9 cellular contexts compared by ENCODE assay signal in the genomic region with DNA sequence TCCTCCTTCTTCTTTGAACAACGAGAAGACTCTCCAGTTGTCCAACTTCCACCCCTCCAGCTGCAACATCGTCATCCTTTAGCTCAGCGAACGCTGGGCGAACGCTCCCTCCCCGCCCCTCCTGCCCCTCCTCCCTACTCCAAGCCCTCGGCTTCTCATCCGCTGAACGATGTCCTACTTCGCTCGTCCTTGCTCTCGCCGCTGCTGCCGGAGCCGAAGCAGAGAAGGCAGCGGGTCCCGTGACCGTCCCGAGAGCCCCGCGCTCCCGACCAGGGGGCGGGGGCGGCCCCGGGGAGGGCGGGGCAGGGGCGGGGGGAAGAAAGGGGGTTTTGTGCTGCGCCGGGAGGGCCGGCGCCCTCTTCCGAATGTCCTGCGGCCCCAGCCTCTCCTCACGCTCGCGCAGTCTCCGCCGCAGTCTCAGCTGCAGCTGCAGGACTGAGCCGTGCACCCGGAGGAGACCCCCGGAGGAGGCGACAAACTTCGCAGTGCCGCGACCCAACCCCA. TPM values are rescaled to one million over a fixed set of nuclear protein-coding genes. Genes with fewer than 3 reads are reported as not detected.
DNase-seq lines count a peak whose midpoint lies in the region; ATAC-seq and TF ChIP-seq lines count a peak whose summit lies in the region.
"Had no signal": no experiment of that assay in that cellular context is flagged by ENCODE, and none has a peak within 500 bp of the region (broad histone marks: within the 10 kb centered on the region; RNA-seq: fewer than 3 reads in every experiment).

A gene with protein sequence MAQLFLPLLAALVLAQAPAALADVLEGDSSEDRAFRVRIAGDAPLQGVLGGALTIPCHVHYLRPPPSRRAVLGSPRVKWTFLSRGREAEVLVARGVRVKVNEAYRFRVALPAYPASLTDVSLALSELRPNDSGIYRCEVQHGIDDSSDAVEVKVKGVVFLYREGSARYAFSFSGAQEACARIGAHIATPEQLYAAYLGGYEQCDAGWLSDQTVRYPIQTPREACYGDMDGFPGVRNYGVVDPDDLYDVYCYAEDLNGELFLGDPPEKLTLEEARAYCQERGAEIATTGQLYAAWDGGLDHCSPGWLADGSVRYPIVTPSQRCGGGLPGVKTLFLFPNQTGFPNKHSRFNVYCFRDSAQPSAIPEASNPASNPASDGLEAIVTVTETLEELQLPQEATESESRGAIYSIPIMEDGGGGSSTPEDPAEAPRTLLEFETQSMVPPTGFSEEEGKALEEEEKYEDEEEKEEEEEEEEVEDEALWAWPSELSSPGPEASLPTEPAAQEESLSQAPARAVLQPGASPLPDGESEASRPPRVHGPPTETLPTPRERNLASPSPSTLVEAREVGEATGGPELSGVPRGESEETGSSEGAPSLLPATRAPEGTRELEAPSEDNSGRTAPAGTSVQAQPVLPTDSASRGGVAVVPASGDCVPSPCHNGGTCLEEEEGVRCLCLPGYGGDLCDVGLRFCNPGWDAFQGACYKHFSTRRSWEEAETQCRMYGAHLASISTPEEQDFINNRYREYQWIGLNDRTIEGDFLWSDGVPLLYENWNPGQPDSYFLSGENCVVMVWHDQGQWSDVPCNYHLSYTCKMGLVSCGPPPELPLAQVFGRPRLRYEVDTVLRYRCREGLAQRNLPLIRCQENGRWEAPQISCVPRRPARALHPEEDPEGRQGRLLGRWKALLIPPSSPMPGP (plus strand): TSS at position 357 of the 504 bp plus-strand sequence. CDS start 3,938 bp downstream, outside the sequence.

- TF ChIP-seq CTCF in foreskin keratinocyte (conservative IDR thresholded peaks at IDR 0.05), result no peak
- no peak for TF ChIP-seq CTCF in ovary (IDR thresholded peaks at IDR 0.05)

- no peaks in the 10 kb centered on the region for H3K9me3 ChIP-seq in ovary

- H3K4me3 ChIP-seq in ovary, result peak within 1 kb of the TSS; percentile 39

- intact Hi-C loops in ovary (cut with DNase I), result no loop called here

- TF ChIP-seq POLR2A in ovary (IDR thresholded peaks at IDR 0.05), result no peak

- 1% methylated on average over 22 to 46 of the region's 46 CpGs for WGBS in ovary, 3 donors

- no peak for TF ChIP-seq EP300 in ovary (IDR thresholded peaks at IDR 0.05)

- H3K27me3 ChIP-seq in foreskin keratinocyte (peaks cover 100% of the 10 kb centered on the region), ovary (no peaks in the 10 kb centered on the region)

- H3K27ac ChIP-seq in foreskin keratinocyte, result no peak within 1 kb of the TSS
- no peak within 1 kb of the TSS for H3K27ac ChIP-seq in ovary
- H3K27ac ChIP-seq: HL-60 had no signal

- H3K4me1 ChIP-seq in foreskin keratinocyte (no peaks in the 10 kb centered on the region), ovary (ENCODE audit: insufficient read depth) (peaks cover 2% of the 10 kb centered on the region)

- H3K36me3 ChIP-seq in ovary, result no peaks in the 10 kb centered on the region

- peak; percentile 64 for ATAC-seq in SK-N-SH treated with all-trans-retinoic acid at 6 μM for 48 hours
- peak; percentile 29 for ATAC-seq in foreskin keratinocyte
- no peak for ATAC-seq in GM21737 (IDR thresholded peaks at IDR 0.05; ENCODE audit: unreplicated experiment)
- no peak for ATAC-seq in GM19324 (IDR thresholded peaks at IDR 0.05; ENCODE audit: low FRiP score, unreplicated experiment)
- ATAC-seq in GM18861 (IDR thresholded peaks at IDR 0.05; ENCODE audit: unreplicated experiment), result no peak

- peak; percentile 42 for DNase-seq in GM03348 (ENCODE audit: low spot score)
- DNase-seq in foreskin keratinocyte, result no peak
- peak in 2 of 5 donors; percentile 47 to 57 for DNase-seq in ovary
- DNase-seq in HCEC 1CT, result no peak

TF ChIP-seq in SK-N-SH treated with all-trans-retinoic acid at 6 μM for 48 hours, 23 proteins besides CTCF, POLR2A, EP300 and RAD21:
- TF ChIP-seq, protein P1, sequence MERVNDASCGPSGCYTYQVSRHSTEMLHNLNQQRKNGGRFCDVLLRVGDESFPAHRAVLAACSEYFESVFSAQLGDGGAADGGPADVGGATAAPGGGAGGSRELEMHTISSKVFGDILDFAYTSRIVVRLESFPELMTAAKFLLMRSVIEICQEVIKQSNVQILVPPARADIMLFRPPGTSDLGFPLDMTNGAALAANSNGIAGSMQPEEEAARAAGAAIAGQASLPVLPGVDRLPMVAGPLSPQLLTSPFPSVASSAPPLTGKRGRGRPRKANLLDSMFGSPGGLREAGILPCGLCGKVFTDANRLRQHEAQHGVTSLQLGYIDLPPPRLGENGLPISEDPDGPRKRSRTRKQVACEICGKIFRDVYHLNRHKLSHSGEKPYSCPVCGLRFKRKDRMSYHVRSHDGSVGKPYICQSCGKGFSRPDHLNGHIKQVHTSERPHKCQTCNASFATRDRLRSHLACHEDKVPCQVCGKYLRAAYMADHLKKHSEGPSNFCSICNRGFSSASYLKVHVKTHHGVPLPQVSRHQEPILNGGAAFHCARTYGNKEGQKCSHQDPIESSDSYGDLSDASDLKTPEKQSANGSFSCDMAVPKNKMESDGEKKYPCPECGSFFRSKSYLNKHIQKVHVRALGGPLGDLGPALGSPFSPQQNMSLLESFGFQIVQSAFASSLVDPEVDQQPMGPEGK (CRISPR knock-in tag; IDR thresholded peaks at IDR 0.05; ENCODE audit: borderline replicate concordance), result no peak
- TF ChIP-seq ESRRG (CRISPR knock-in tag; IDR thresholded peaks at IDR 0.05) (no peak), RARB (CRISPR knock-in tag; IDR thresholded peaks at IDR 0.05) (no peak), TCF4 (CRISPR knock-in tag; IDR thresholded peaks at IDR 0.05; ENCODE audit: borderline replicate concordance) (no peak), CSDC2 (CRISPR knock-in tag; IDR thresholded peaks at IDR 0.05) (no peak), ZNF70 (CRISPR knock-in tag; IDR thresholded peaks at IDR 0.05) (no peak), PPARA (CRISPR knock-in tag; IDR thresholded peaks at IDR 0.05; ENCODE audit: borderline replicate concordance) (no peak), ISL1 (CRISPR knock-in tag; IDR thresholded peaks at IDR 0.05) (no peak), ZC3H10 (CRISPR knock-in tag; IDR thresholded peaks at IDR 0.05) (no peak), ZNF8 (CRISPR knock-in tag; IDR thresholded peaks at IDR 0.05) (no peak), ZFP3 (CRISPR knock-in tag; IDR thresholded peaks at IDR 0.05) (no peak), OSR1 (CRISPR knock-in tag; IDR thresholded peaks at IDR 0.05) (no peak)
- TF ChIP-seq, protein P2, sequence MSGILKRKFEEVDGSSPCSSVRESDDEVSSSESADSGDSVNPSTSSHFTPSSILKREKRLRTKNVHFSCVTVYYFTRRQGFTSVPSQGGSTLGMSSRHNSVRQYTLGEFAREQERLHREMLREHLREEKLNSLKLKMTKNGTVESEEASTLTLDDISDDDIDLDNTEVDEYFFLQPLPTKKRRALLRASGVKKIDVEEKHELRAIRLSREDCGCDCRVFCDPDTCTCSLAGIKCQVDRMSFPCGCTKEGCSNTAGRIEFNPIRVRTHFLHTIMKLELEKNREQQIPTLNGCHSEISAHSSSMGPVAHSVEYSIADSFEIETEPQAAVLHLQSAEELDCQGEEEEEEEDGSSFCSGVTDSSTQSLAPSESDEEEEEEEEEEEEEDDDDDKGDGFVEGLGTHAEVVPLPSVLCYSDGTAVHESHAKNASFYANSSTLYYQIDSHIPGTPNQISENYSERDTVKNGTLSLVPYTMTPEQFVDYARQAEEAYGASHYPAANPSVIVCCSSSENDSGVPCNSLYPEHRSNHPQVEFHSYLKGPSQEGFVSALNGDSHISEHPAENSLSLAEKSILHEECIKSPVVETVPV (CRISPR knock-in tag; IDR thresholded peaks at IDR 0.05), result no peak
- TF ChIP-seq, protein P3, sequence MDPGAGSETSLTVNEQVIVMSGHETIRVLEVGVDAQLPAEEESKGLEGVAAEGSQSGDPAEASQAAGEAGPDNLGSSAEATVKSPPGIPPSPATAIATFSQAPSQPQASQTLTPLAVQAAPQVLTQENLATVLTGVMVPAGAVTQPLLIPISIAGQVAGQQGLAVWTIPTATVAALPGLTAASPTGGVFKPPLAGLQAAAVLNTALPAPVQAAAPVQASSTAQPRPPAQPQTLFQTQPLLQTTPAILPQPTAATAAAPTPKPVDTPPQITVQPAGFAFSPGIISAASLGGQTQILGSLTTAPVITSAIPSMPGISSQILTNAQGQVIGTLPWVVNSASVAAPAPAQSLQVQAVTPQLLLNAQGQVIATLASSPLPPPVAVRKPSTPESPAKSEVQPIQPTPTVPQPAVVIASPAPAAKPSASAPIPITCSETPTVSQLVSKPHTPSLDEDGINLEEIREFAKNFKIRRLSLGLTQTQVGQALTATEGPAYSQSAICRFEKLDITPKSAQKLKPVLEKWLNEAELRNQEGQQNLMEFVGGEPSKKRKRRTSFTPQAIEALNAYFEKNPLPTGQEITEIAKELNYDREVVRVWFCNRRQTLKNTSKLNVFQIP (CRISPR knock-in tag; IDR thresholded peaks at IDR 0.05; ENCODE audit: borderline replicate concordance, low read depth), result no peak

RNA-seq across cellular contexts. Expression of the gene that starts here (rescaled TPM):
- total RNA-seq in foreskin keratinocyte, result not detected in 2 replicates
- polyA plus RNA-seq in foreskin keratinocyte, result not detected in 2 replicates
- 1 to 10 TPM in 2 of 7 donors, under 1 TPM in 2, not detected in 3; 0.20 to 2.2 (median 1.0) TPM for total RNA-seq in ovary
- under 1 TPM; 0.11 to 0.43 TPM for polyA plus RNA-seq in ovary

Comparison
In these comparisons a context has a peak if more than half of its experiments do, and no peak if none do; other contexts are left out.
1. Peak in ATAC-seq in foreskin keratinocyte; RNA of the gene not detected or under 1 TPM.